Comparison of ENCODE assay signal across 8 cellular contexts in the genomic region with DNA sequence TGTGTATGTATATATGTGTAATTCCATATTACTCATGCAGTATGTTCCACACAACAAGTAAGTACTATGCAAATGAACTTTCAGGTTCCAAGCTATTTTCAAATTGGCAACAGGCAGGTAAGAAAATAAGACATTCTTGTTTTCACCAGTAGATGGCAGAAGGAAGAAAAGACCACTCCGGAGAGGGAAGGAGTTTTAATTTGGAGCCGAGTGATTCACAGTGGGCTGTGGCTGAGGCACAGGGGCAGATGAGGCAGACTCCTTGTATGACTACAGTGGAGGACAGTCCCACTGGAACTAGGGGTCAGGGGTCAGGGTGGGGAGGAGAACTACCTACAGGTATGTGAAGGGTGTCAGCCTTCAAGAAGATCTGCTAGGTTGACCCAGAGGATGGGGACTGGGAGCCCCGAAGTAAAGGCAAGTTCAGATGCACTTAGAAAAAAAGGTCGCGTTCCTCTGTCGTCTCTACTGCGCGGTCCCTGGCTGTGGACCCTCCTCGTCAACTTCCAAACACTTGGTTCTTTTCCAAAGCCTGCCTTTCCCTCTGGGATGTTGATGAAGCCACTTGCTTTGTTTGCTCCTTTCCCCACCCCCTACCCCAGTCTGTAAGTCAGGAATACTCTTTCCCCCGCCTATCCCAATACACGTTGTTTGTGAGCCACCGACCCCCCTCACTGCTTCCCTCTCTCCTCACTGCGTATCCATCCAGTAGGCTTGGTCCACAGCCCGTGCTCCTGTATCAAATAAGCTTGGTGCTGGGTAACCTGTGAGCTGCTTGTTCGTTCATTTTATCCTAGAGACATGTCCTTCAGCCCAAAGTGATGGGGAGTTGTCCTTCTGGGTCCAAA. TPM values are rescaled to one million over a fixed set of nuclear protein-coding genes. Genes with fewer than 3 reads are reported as not detected.
A peak's percentile ranks its signal among the peaks of the same experiment; 100 is the strongest.
DNase-seq lines count a peak whose midpoint lies in the region; TF ChIP-seq lines count a peak whose summit lies in the region.

No MANE protein-coding gene starts in this region.

- H3K27ac Mint-ChIP-seq in HFFc6 (peak overlapping the region; percentile 86), nephron progenitor cell (no peak overlapping the region)

- in situ Hi-C loops in transverse colon (cut with MboI; ENCODE audit: low pct_ligation_motif_present in 1 of 4, low pct_unique_long_range_greater_than_20kb in 1 of 4, low sequenced_read_pairs in 3 of 4) = loop anchor here in 2 of 4 donors (10.0 to 25.0 kb wide), 2 partner anchors 148 to 150 kb away; no protein-coding TSS in a partner anchor

- no peaks in the 10 kb centered on the region for H3K9me3 ChIP-seq in transverse colon

- TF ChIP-seq POLR2A in transverse colon (IDR thresholded peaks at IDR 0.05) = peak; percentile 11

- TF ChIP-seq CTCF in HFFc6 (IDR thresholded peaks at IDR 0.05) = peak; percentile 85
- peak; percentile 57 for TF ChIP-seq CTCF in nephron progenitor cell (IDR thresholded peaks at IDR 0.05)
- peak; percentile 52 to 78 (median 59) for TF ChIP-seq CTCF in transverse colon (IDR thresholded peaks at IDR 0.05)

- H3K4me3 Mint-ChIP-seq in HFFc6 = peak overlapping the region; percentile 41
- no peak overlapping the region for H3K4me3 Mint-ChIP-seq in nephron progenitor cell

- H3K27me3 Mint-ChIP-seq in HFFc6 (ENCODE audit: insufficient read depth) = no peaks in the 10 kb centered on the region
- H3K27me3 Mint-ChIP-seq in nephron progenitor cell (ENCODE audit: low read depth, poor library complexity) = peaks cover under 1% of the 10 kb centered on the region

- peaks cover 49% of the 10 kb centered on the region for H3K36me3 Mint-ChIP-seq in HFFc6 (ENCODE audit: low read depth)
- peaks cover 25% of the 10 kb centered on the region for H3K36me3 Mint-ChIP-seq in nephron progenitor cell (ENCODE audit: low read depth)

- DNase-seq in Daoy (ENCODE audit: low read depth) (peak; percentile 83), HFFc6 (peak; percentile 87), NCI-H526 (lab: John Stamatoyannopoulos, UW) (peak; percentile 51 to 79), fibroblast of gingiva (ENCODE audit: low read depth) (peak; percentile 59), nephron progenitor cell (peak; percentile 31), transverse colon (peak; percentile 72), NCI-H128 (lab: John Stamatoyannopoulos, UW; ENCODE audit: unreplicated experiment) (no peak)
- DNase-seq in activated CD8-positive, alpha-beta memory T cell treated with anti-CD3 and anti-CD28 coated beads, Interleukin-2, amount 50 U/mL, for 4 hours = peak; percentile 36

- H3K27me3 ChIP-seq in transverse colon = no peaks in the 10 kb centered on the region

- H3K4me1 Mint-ChIP-seq in HFFc6 (ENCODE audit: low read depth) (peaks cover 91% of the 10 kb centered on the region), nephron progenitor cell (peaks cover 40% of the 10 kb centered on the region)

- TF ChIP-seq EP300 in transverse colon (IDR thresholded peaks at IDR 0.05; ENCODE audit: low read depth) = no peak

- peaks cover 4 to 39% (median 16%) of the 10 kb centered on the region in 4 donors for H3K4me1 ChIP-seq in transverse colon

- H3K27ac ChIP-seq in transverse colon = peak overlapping the region in 1 of 4 donors; percentile 39

- no peak overlapping the region for H3K4me3 ChIP-seq in transverse colon

- intact Hi-C loops in transverse colon (cut with DNase I; ENCODE audit: low total_unique reads) = no loop called here

- WGBS in transverse colon (ENCODE audit: low coverage in 1 of 2), 2 donors = 33 to 55% methylated on average over 6 to 15 of the region's 15 CpGs

- H3K9me3 Mint-ChIP-seq in HFFc6 = no peaks in the 10 kb centered on the region
- no peaks in the 10 kb centered on the region for H3K9me3 Mint-ChIP-seq in nephron progenitor cell

- H3K36me3 ChIP-seq in transverse colon = peaks cover 0 to 8% (median 0%) of the 10 kb centered on the region in 4 donors

RNA-seq across cellular contexts. Expression of a gene that starts 24.1 kb away (rescaled TPM):
- total RNA-seq in Daoy (2014; rRNA removed; shearing (Covaris generic)) = 229 and 269 TPM in 2 replicates
- 10 to 100 TPM; 87.6 to 97.3 (median 94.2) TPM for total RNA-seq in HFFc6 (2021; fragmentation: NEBNext Ultra II Directional; extraction: Animal tissue kit (Norgen Biotek cat#: 25700))
- 10 to 100 TPM; 22.1 to 47.8 (median 31.8) TPM for total RNA-seq in transverse colon

RNA-seq across cellular contexts. Expression of a gene that starts 51.8 kb away (rescaled TPM):
- 8.4 and 10.2 TPM in 2 replicates for total RNA-seq in Daoy (2014; rRNA removed; shearing (Covaris generic))
- total RNA-seq in HFFc6 (2021; fragmentation: NEBNext Ultra II Directional; extraction: Animal tissue kit (Norgen Biotek cat#: 25700)) = 1 to 10 TPM; 5.0 to 8.6 (median 6.6) TPM
- total RNA-seq in transverse colon = 10 to 100 TPM in 2 of 4 donors, 1 to 10 TPM in 2; 3.0 to 11.3 (median 7.7) TPM

RNA-seq across cellular contexts. Expression of a gene that starts 54.1 kb away (rescaled TPM):
- 7.0 and 10.5 TPM in 2 replicates for total RNA-seq in Daoy (2014; rRNA removed; shearing (Covaris generic))
- 100 to 1,000 TPM; 206 to 371 (median 280) TPM for total RNA-seq in HFFc6 (2021; fragmentation: NEBNext Ultra II Directional; extraction: Animal tissue kit (Norgen Biotek cat#: 25700))
- 100 to 1,000 TPM in 3 of 4 donors, 1 to 10 TPM in 1; 7.0 to 166 (median 116) TPM for total RNA-seq in transverse colon
